ENCODE assay signal across 22 cellular contexts in genomic region chr5:142096382-142096781, GRCh38. TPM values are rescaled to one million over a fixed set of nuclear protein-coding genes. Genes with fewer than 3 reads are reported as not detected.
DNase-seq lines count a peak whose midpoint lies in the region; ATAC-seq and TF ChIP-seq lines count a peak whose summit lies in the region.
"Had no signal": no experiment of that assay in that cellular context is flagged by ENCODE, and none has a peak within 500 bp of the region (broad histone marks: within the 10 kb centered on the region; RNA-seq: fewer than 3 reads in every experiment).

No MANE protein-coding gene starts in this region.

- no peak overlapping the region for H4K5ac ChIP-seq in IMR-90 (ENCODE audit: low read depth, low read length)

- no peak overlapping the region for H2BK120ac ChIP-seq in IMR-90 (ENCODE audit: low read depth, low read length)

- BruUV-seq in IMR-90 (replicated peaks; lab: Mats Ljungman, UMichigan) = no TSS peak

- H3K27me3 ChIP-seq in cardiac muscle cell (no peaks in the 10 kb centered on the region), IMR-90 (ENCODE audit: control insufficient read depth, insufficient read depth, low read length) (peaks cover 12% of the 10 kb centered on the region), thoracic aorta (replicated peaks; ENCODE audit: insufficient read depth) (no peaks in the 10 kb centered on the region)
- H3K27me3 ChIP-seq: stomach, vagina had no signal

- dilution Hi-C loops in IMR-90 (cut with HindIII; ENCODE audit: low sequenced_read_pairs, unreplicated experiment) = no loop called here

- H3K9ac ChIP-seq in IMR-90 (ENCODE audit: low read depth, low read length) = no peak overlapping the region
- H3K9ac ChIP-seq: SK-N-SH had no signal

- no peak for TF ChIP-seq CTCF in cardiac muscle cell (IDR thresholded peaks at IDR 0.05; ENCODE audit: low read depth, low read length)
- no peak for TF ChIP-seq CTCF in IMR-90 (conservative IDR thresholded peaks at IDR 0.05; ENCODE audit: low read depth, low read length)
- TF ChIP-seq CTCF in thoracic aorta (IDR thresholded peaks at IDR 0.05) = no peak
- no peak for TF ChIP-seq CTCF in GM13977 (IDR thresholded peaks at IDR 0.05; ENCODE audit: extremely low read depth, insufficient read depth, missing control alignments)

- no peak overlapping the region for H2AK9ac ChIP-seq in IMR-90 (replicated peaks; ENCODE audit: low read depth, low read length, poor library complexity)

- H3K9me3 ChIP-seq in cardiac muscle cell (ENCODE audit: low read depth) (no peaks in the 10 kb centered on the region), IMR-90 (ENCODE audit: control insufficient read depth, insufficient read depth, low read length) (no peaks in the 10 kb centered on the region), thoracic aorta (no peaks in the 10 kb centered on the region)
- H3K9me3 ChIP-seq: SK-N-SH, stomach, vagina had no signal

- H3K79me1 ChIP-seq in IMR-90 (ENCODE audit: low read depth in 1 of 2, low read length in 2 of 2) = no peaks in the 10 kb centered on the region

- no peak overlapping the region for H4K8ac ChIP-seq in IMR-90 (ENCODE audit: low read depth in 2 of 2, low read length in 2 of 2)

- H2BK20ac ChIP-seq in IMR-90 (ENCODE audit: low read depth, low read length) = no peak overlapping the region

- no peak overlapping the region for H2AK5ac ChIP-seq in IMR-90 (ENCODE audit: low read depth, low read length)

- H2BK5ac ChIP-seq in IMR-90 (ENCODE audit: low read depth, low read length, poor library complexity, severe bottlenecking) = no peak overlapping the region

- no CpG with 5 or more reads among the region's 3 CpGs for WGBS in IMR-90 (ENCODE audit: extremely low coverage in 2 of 2, insufficient read length in 1 of 2), 2 experiments

- no peak overlapping the region for H3K18ac ChIP-seq in IMR-90 (ENCODE audit: low read depth, low read length)

- H3K27ac ChIP-seq in cardiac muscle cell = peak overlapping the region; percentile 90
- no peak overlapping the region for H3K27ac ChIP-seq in IMR-90 (ENCODE audit: insufficient read depth, low read length)
- H3K27ac ChIP-seq in thoracic aorta = peak overlapping the region; percentile 52 to 59
- H3K27ac ChIP-seq: stomach, vagina had no signal

- no peaks in the 10 kb centered on the region for H3K27me3 Mint-ChIP-seq in central memory CD8-positive, alpha-beta T cell

- ATAC-seq in left cardiac atrium (no peak), IMR-90 (ENCODE audit: low read depth) (no peak), thoracic aorta (ENCODE audit: insufficient number of reproducible peaks, low FRiP score, low read depth) (no peak), HG02571 (IDR thresholded peaks at IDR 0.05; ENCODE audit: unreplicated experiment) (no peak)
- ATAC-seq in central memory CD8-positive, alpha-beta T cell (replicated peaks; ENCODE audit: extremely low read depth, poor library complexity, severe bottlenecking) = no peak
- ATAC-seq: left lobe of liver, WTC11 had no signal

- DNase-seq in cardiac muscle cell (ENCODE audit: low read depth in 1 of 2, low spot score in 1 of 2) = no peak
- no peak for DNase-seq in left cardiac atrium
- DNase-seq in IMR-90 = peak; percentile 33
- no peak for DNase-seq in central memory CD8-positive, alpha-beta T cell (ENCODE audit: low spot score in 2 of 2)
- DNase-seq in thoracic aorta (ENCODE audit: low spot score) = no peak
- DNase-seq in NCI-H1930 (lab: John Stamatoyannopoulos, UW) = no peak
- DNase-seq in GM13977 (ENCODE audit: low spot score) = no peak
- DNase-seq: aorta, DMS153, HFFc6, NCI-H1436 treated with DMSO at 0.1 percent for 48 hours, NCI-H2171, NCI-H526 treated with DMSO at 0.1 percent for 48 hours, nephron progenitor cell, RPMI8226, SK-N-SH, stomach had no signal

- no peak overlapping the region for H3K4me2 ChIP-seq in IMR-90 (ENCODE audit: low read depth, low read length)
- H3K4me2 ChIP-seq: SK-N-SH had no signal

- TF ChIP-seq RAD21 in IMR-90 (IDR thresholded peaks at IDR 0.05; ENCODE audit: low read length) = no peak

- H3K36me3 ChIP-seq in cardiac muscle cell (no peaks in the 10 kb centered on the region), IMR-90 (ENCODE audit: control insufficient read depth, insufficient read depth, low read length) (no peaks in the 10 kb centered on the region), thoracic aorta (no peaks in the 10 kb centered on the region)
- H3K36me3 ChIP-seq: stomach, vagina had no signal

- no peak overlapping the region for H3K56ac ChIP-seq in IMR-90 (ENCODE audit: extremely low read depth, insufficient read depth, low read length)

- H3K4me3 Mint-ChIP-seq in central memory CD8-positive, alpha-beta T cell = no peak overlapping the region
- H3K4me3 Mint-ChIP-seq: CD14-positive monocyte, HFFc6, nephron progenitor cell, WTC11 had no signal

- H4K20me1 ChIP-seq in IMR-90 (ENCODE audit: insufficient read depth, low read length) = no peaks in the 10 kb centered on the region

- intact Hi-C loops in left cardiac atrium (cut with DNase I) = no loop called here
- intact Hi-C loops in IMR-90 (cut with micrococcal nuclease) = no loop called here

- H3K27ac Mint-ChIP-seq in central memory CD8-positive, alpha-beta T cell (ENCODE audit: low read depth) = peak overlapping the region; percentile 27
- H3K27ac Mint-ChIP-seq: HFFc6, nephron progenitor cell, WTC11 had no signal

- no peak overlapping the region for H3K14ac ChIP-seq in IMR-90 (replicated peaks; ENCODE audit: low read depth, low read length)

- H2AFZ ChIP-seq in IMR-90 (replicated peaks; ENCODE audit: low read length, poor library complexity) = no peak overlapping the region

- H2BK15ac ChIP-seq in IMR-90 (ENCODE audit: low read depth, low read length) = no peak overlapping the region

- peaks cover 5% of the 10 kb centered on the region for H3K36me3 Mint-ChIP-seq in central memory CD8-positive, alpha-beta T cell (ENCODE audit: insufficient read depth)
- H3K36me3 Mint-ChIP-seq: CD14-positive monocyte, WTC11 had no signal

- H3K4me1 ChIP-seq in cardiac muscle cell (ENCODE audit: low read depth) (peaks cover 29% of the 10 kb centered on the region), IMR-90 (ENCODE audit: control insufficient read depth, insufficient read depth, low read length) (no peaks in the 10 kb centered on the region), thoracic aorta (ENCODE audit: control insufficient read depth in 1 of 2, low read depth in 2 of 2) (peaks cover 6 to 34% of the 10 kb centered on the region in 2 donors)
- H3K4me1 ChIP-seq: stomach had no signal

- TF ChIP-seq POLR2A in IMR-90 (IDR thresholded peaks at IDR 0.05; ENCODE audit: low read depth, low read length) = no peak

- no peak overlapping the region for H3K23ac ChIP-seq in IMR-90 (ENCODE audit: low read depth, low read length)

- H3K9me1 ChIP-seq in IMR-90 (ENCODE audit: insufficient read depth, low read length) = no peaks in the 10 kb centered on the region

- H3K4me3 ChIP-seq in cardiac muscle cell (no peak overlapping the region), IMR-90 (ENCODE audit: insufficient read depth, low read depth, low read length) (no peak overlapping the region), thoracic aorta (no peak overlapping the region)
- H3K4me3 ChIP-seq: stomach, vagina had no signal

- in situ Hi-C loops in IMR-90 (cut with MboI; ENCODE audit: low sequenced_read_pairs) = no loop called here
- in situ Hi-C loops in GM13977 (cut with MboI; ENCODE audit: low pct_unique_long_range_greater_than_20kb, low sequenced_read_pairs, unreplicated experiment) = no loop called here

- H3K4ac ChIP-seq in IMR-90 (ENCODE audit: low read depth, low read length) = no peak overlapping the region

- H3K9me3 Mint-ChIP-seq in central memory CD8-positive, alpha-beta T cell = no peaks in the 10 kb centered on the region
- H3K9me3 Mint-ChIP-seq: HFFc6, nephron progenitor cell had no signal

- POLR2A ChIA-PET in IMR-90 (lab: Charles Lee; ENCODE audit: unreplicated experiment) = no interaction called here

- H4K91ac ChIP-seq in IMR-90 (ENCODE audit: insufficient read depth, low read depth, low read length) = no peak overlapping the region

- CTCF ChIA-PET in IMR-90 (lab: Yijun Ruan, JAX) = no interaction called here

- H3K4me1 Mint-ChIP-seq in central memory CD8-positive, alpha-beta T cell = peaks cover 15% of the 10 kb centered on the region

TF ChIP-seq in IMR-90, 13 proteins besides CTCF, POLR2A, EP300 and RAD21:
- TF ChIP-seq BHLHE40 (IDR thresholded peaks at IDR 0.05; ENCODE audit: low read depth, low read length) = no peak
- no peak for TF ChIP-seq RCOR1 (IDR thresholded peaks at IDR 0.05; ENCODE audit: insufficient replicate concordance, low read length)
- no peak for TF ChIP-seq ELK1 (IDR thresholded peaks at IDR 0.05; ENCODE audit: borderline replicate concordance, low read depth, low read length)
- TF ChIP-seq MXI1 (IDR thresholded peaks at IDR 0.05; ENCODE audit: borderline replicate concordance, low read depth, low read length) = no peak

RNA-seq across cellular contexts. Expression of gene NDFIP1, which starts 12.2 kb away (rescaled TPM):
- total RNA-seq in cardiac muscle cell (83.5 and 134 TPM in 2 replicates), left cardiac atrium (10 to 100 TPM; 54.9 to 63.6 TPM), IMR-90 (2012; rRNA removed) (7.7 and 21.9 TPM in 2 replicates), thoracic aorta (100 to 1,000 TPM; 102 to 134 TPM)
- polyA plus RNA-seq in cardiac muscle cell (78.0 and 84.9 TPM in 2 replicates), IMR-90 (2012; rRNA removed) (10.7 and 15.4 TPM in 2 replicates)
- 5.1 and 15.4 TPM in 2 replicates for polyA plus RNA-seq in IMR-90 (2012; cell fraction: cytosol; rRNA removed)
- 5.5 and 6.9 TPM in 2 replicates for polyA plus RNA-seq in IMR-90 (2012; cell fraction: nucleus; rRNA removed; ENCODE audit: low replicate concordance)
